ENCODE assay signal across 12 cellular contexts in the genomic region with DNA sequence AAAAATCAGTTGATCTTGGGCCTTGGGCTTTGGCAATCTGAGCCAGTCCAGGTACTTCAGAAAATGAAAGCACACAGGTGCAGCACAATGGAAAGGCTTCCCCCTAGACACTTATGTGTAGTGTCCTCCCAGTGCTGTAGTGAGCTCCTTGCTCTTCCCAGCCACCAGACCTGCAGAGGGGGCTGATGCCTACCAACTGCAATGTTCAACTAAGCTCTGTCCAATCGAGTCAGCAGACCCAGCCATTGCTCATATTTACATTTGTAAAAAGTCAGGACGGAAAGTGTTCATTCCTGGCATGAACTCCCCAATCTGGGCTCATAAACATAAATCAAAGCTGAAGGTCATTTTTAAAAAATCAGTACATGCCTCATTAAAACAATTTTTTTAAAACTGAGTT.
DNase-seq lines count a peak whose midpoint lies in the region.
"Had no signal": no experiment of that assay in that cellular context is flagged by ENCODE, and none has a peak within 500 bp of the region (broad histone marks: within the 10 kb centered on the region; RNA-seq: fewer than 3 reads in every experiment).

No MANE protein-coding gene starts in this region.

- H3K27ac Mint-ChIP-seq in activated naive CD8-positive, alpha-beta T cell: peak overlapping the region; percentile 85

- H3K4me1 Mint-ChIP-seq in activated naive CD8-positive, alpha-beta T cell (ENCODE audit: low read depth): peaks cover 25% of the 10 kb centered on the region

- H3K9me3 Mint-ChIP-seq in activated naive CD8-positive, alpha-beta T cell (ENCODE audit: low read depth): no peaks in the 10 kb centered on the region

- peaks cover 8% of the 10 kb centered on the region for H3K36me3 Mint-ChIP-seq in activated naive CD8-positive, alpha-beta T cell

- no peaks in the 10 kb centered on the region for H3K27me3 Mint-ChIP-seq in activated naive CD8-positive, alpha-beta T cell

- DNase-seq in AG08395 (ENCODE audit: low spot score) (peak; percentile 35), HuH-7 (ENCODE audit: low spot score) (peak; percentile 12), kidney glomerular epithelial cell (lab: John Stamatoyannopoulos, UW) (peak; percentile 36), COLO829 (ENCODE audit: low spot score) (no peak), NCI-H2171 treated with DMSO at 0.1 percent for 48 hours (lab: John Stamatoyannopoulos, UW) (no peak), NCI-H2081 (lab: John Stamatoyannopoulos, UW) (no peak)
- no peak for DNase-seq in stimulated activated CD4-positive, alpha-beta T cell treated with anti-CD3 and anti-CD28 coated beads, Interleukin-2, amount 100 ng/mL, for 48 hours
- DNase-seq: activated T-cell treated with anti-CD3 and anti-CD28 coated beads for 4 hours; DMS153; NCI-H1092; stimulated activated CD4-positive, alpha-beta T cell treated with anti-CD3 and anti-CD28 coated beads, Interleukin-4, amount 100 ng/mL, for 4 hours had no signal

- H3K4me3 Mint-ChIP-seq in activated naive CD8-positive, alpha-beta T cell: peak overlapping the region; percentile 44

Comparison
In these comparisons a context has a peak if more than half of its experiments do, and no peak if none do; other contexts are left out.
1. DNase-seq: peak in AG08395 (single experiment), HuH-7 (single experiment) and kidney glomerular epithelial cell (single experiment); none in COLO829 (single experiment), NCI-H2171 treated with DMSO at 0.1 percent for 48 hours (single experiment), NCI-H2081 (0 of 2) and stimulated activated CD4-positive, alpha-beta T cell treated with anti-CD3 and anti-CD28 coated beads, Interleukin-2, amount 100 ng/mL, for 48 hours (0 of 2).